Comparison of ENCODE assay signal across 11 cellular contexts in genomic region chr2:61493523-61493942, GRCh38. TPM values are rescaled to one million over a fixed set of nuclear protein-coding genes. Genes with fewer than 3 reads are reported as not detected.
DNase-seq lines count a peak whose midpoint lies in the region; ATAC-seq and TF ChIP-seq lines count a peak whose summit lies in the region.
"Had no signal": no experiment of that assay in that cellular context is flagged by ENCODE, and none has a peak within 500 bp of the region (broad histone marks: within the 10 kb centered on the region; RNA-seq: fewer than 3 reads in every experiment).

No MANE protein-coding gene starts in this region.

- no peak overlapping the region for H3K4me3 ChIP-seq in SK-N-SH (ENCODE audit: low read depth in 2 of 2, low read length in 1 of 2)
- H3K4me3 ChIP-seq in MM.1S (ENCODE audit: low read length), result no peak overlapping the region
- H3K4me3 ChIP-seq: pancreas had no signal

- H3K36me3 Mint-ChIP-seq in stimulated activated naive CD8-positive, alpha-beta T cell treated with anti-CD3 and anti-CD28 coated beads, Interleukin-15, Interleukin-2, amounts not matched to agents 100 ng/mL and 50 ng/mL, for 24 hours (ENCODE audit: low read depth), result peaks cover 81% of the 10 kb centered on the region
- peaks cover 90% of the 10 kb centered on the region for H3K36me3 Mint-ChIP-seq in effector memory CD8-positive, alpha-beta T cell (ENCODE audit: insufficient read depth)

- H3K27ac Mint-ChIP-seq in stimulated activated naive CD8-positive, alpha-beta T cell treated with anti-CD3 and anti-CD28 coated beads, Interleukin-15, Interleukin-2, amounts not matched to agents 100 ng/mL and 50 ng/mL, for 24 hours, result peak overlapping the region; percentile 82
- peak overlapping the region; percentile 12 to 66 for H3K27ac Mint-ChIP-seq in effector memory CD8-positive, alpha-beta T cell

- ATAC-seq in stimulated activated naive CD8-positive, alpha-beta T cell treated with anti-CD3 and anti-CD28 coated beads, Interleukin-15, Interleukin-2, amounts not matched to agents 100 U/mL and 50 U/mL, for 24 hours, result no peak
- peak; percentile 57 for ATAC-seq in effector memory CD8-positive, alpha-beta T cell (replicated peaks)
- ATAC-seq in HG02938 (IDR thresholded peaks at IDR 0.05; ENCODE audit: unreplicated experiment) (no peak), HG03378 (IDR thresholded peaks at IDR 0.05; ENCODE audit: unreplicated experiment) (no peak)
- ATAC-seq: pancreas had no signal

- H3F3A ChIP-seq in SK-N-SH (replicated peaks; ENCODE audit: insufficient read depth) (peaks cover 35% of the 10 kb centered on the region), MM.1S (ENCODE audit: insufficient read depth, low read length) (no peaks in the 10 kb centered on the region; the same call in 1 of the 2 replicates)

- H3K9me2 ChIP-seq in SK-N-SH (no peaks in the 10 kb centered on the region), MM.1S (replicated peaks; ENCODE audit: insufficient read depth, low read length) (no peaks in the 10 kb centered on the region)

- H3K4me2 ChIP-seq in SK-N-SH, result no peak overlapping the region
- no peak overlapping the region for H3K4me2 ChIP-seq in MM.1S (ENCODE audit: low read depth, low read length)

- no peaks in the 10 kb centered on the region for H3K9me3 ChIP-seq in SK-N-SH
- H3K9me3 ChIP-seq in MM.1S (replicated peaks; ENCODE audit: insufficient read depth, low read length), result no peaks in the 10 kb centered on the region
- H3K9me3 ChIP-seq: pancreas had no signal

- CTCF ChIA-PET in SK-N-SH (lab: Yijun Ruan, JAX), result no interaction called here

- no peak overlapping the region for H2AFZ ChIP-seq in SK-N-SH (ENCODE audit: low read depth)
- no peak overlapping the region for H2AFZ ChIP-seq in MM.1S (ENCODE audit: low read length)

- H4K20me1 ChIP-seq in SK-N-SH (ENCODE audit: insufficient read depth) (peaks cover 23% of the 10 kb centered on the region; the same call in 1 of the 2 replicates), MM.1S (ENCODE audit: insufficient read depth, low read length) (no peaks in the 10 kb centered on the region)

- TF ChIP-seq CTCF in SK-N-SH (IDR thresholded peaks at IDR 0.05) (no peak), MM.1S (IDR thresholded peaks at IDR 0.05; ENCODE audit: low read length) (no peak)

- no peaks in the 10 kb centered on the region for H3K27me3 Mint-ChIP-seq in stimulated activated naive CD8-positive, alpha-beta T cell treated with anti-CD3 and anti-CD28 coated beads, Interleukin-15, Interleukin-2, amounts not matched to agents 100 ng/mL and 50 ng/mL, for 24 hours
- H3K27me3 Mint-ChIP-seq in effector memory CD8-positive, alpha-beta T cell, result no peaks in the 10 kb centered on the region

- TF ChIP-seq EP300 in SK-N-SH (IDR thresholded peaks at IDR 0.05; ENCODE audit: borderline replicate concordance in 1 of 2, low read depth in 1 of 2, low read length in 1 of 2), result no peak

- H3K4me3 Mint-ChIP-seq in stimulated activated naive CD8-positive, alpha-beta T cell treated with anti-CD3 and anti-CD28 coated beads, Interleukin-15, Interleukin-2, amounts not matched to agents 100 ng/mL and 50 ng/mL, for 24 hours, result no peak overlapping the region
- H3K4me3 Mint-ChIP-seq in effector memory CD8-positive, alpha-beta T cell, result no peak overlapping the region

- peaks cover 89% of the 10 kb centered on the region for H3K79me2 ChIP-seq in SK-N-SH (ENCODE audit: insufficient read depth)
- peaks cover 60% of the 10 kb centered on the region for H3K79me2 ChIP-seq in MM.1S (ENCODE audit: low read length)

- H3K36me3 ChIP-seq in SK-N-SH (replicated peaks in 1 of 2; ENCODE audit: control insufficient read depth in 1 of 2, insufficient read depth in 2 of 2, low read length in 1 of 2), result peaks cover 69 to 95% of the 10 kb centered on the region in 2 experiments
- peaks cover 19% of the 10 kb centered on the region for H3K36me3 ChIP-seq in MM.1S (replicated peaks; ENCODE audit: insufficient read depth, low read length)

- H3K9ac ChIP-seq in SK-N-SH (no peak overlapping the region), MM.1S (ENCODE audit: low read length) (no peak overlapping the region)

- H3K4me1 Mint-ChIP-seq in stimulated activated naive CD8-positive, alpha-beta T cell treated with anti-CD3 and anti-CD28 coated beads, Interleukin-15, Interleukin-2, amounts not matched to agents 100 ng/mL and 50 ng/mL, for 24 hours (ENCODE audit: low read depth), result peaks cover 27% of the 10 kb centered on the region
- H3K4me1 Mint-ChIP-seq in effector memory CD8-positive, alpha-beta T cell (ENCODE audit: low read depth in 2 of 2), result peaks cover 11 to 12% of the 10 kb centered on the region in 2 donors

- H3K9me3 Mint-ChIP-seq in stimulated activated naive CD8-positive, alpha-beta T cell treated with anti-CD3 and anti-CD28 coated beads, Interleukin-15, Interleukin-2, amounts not matched to agents 100 ng/mL and 50 ng/mL, for 24 hours, result no peaks in the 10 kb centered on the region
- no peaks in the 10 kb centered on the region for H3K9me3 Mint-ChIP-seq in effector memory CD8-positive, alpha-beta T cell

- DNase-seq in stimulated activated naive CD8-positive, alpha-beta T cell treated with anti-CD3 and anti-CD28 coated beads, Interleukin-15, Interleukin-2, amounts not matched to agents 100 U/mL and 50 U/mL, for 24 hours, result no peak
- DNase-seq in SK-N-SH, result peak; percentile 16
- no peak for DNase-seq in effector memory CD8-positive, alpha-beta T cell
- no peak for DNase-seq in MM.1S
- no peak for DNase-seq in NCI-H748 treated with DMSO at 0.1 percent for 48 hours (lab: John Stamatoyannopoulos, UW)
- DNase-seq: NCI-H226, pancreas, SW 1271 had no signal

- 77% methylated on average over 2 of the region's 2 CpGs for WGBS in SK-N-SH (ENCODE audit: low lambda C conversion rate)

- POLR2A ChIA-PET in SK-N-SH (lab: Yijun Ruan, JAX), result interaction anchor here (0.5 kb wide), 1 partner anchor 47 kb away, joined by 5 read pairs; no protein-coding TSS in a partner anchor

- H3K27me3 ChIP-seq in SK-N-SH (ENCODE audit: insufficient read depth) (no peaks in the 10 kb centered on the region), MM.1S (replicated peaks; ENCODE audit: insufficient read depth, low read length) (no peaks in the 10 kb centered on the region)
- H3K27me3 ChIP-seq: pancreas had no signal

- no peak for TF ChIP-seq RAD21 in SK-N-SH (IDR thresholded peaks at IDR 0.05; ENCODE audit: low read length)

- H3K27ac ChIP-seq in SK-N-SH (ENCODE audit: low read depth in 2 of 2, low read length in 1 of 2), result peak overlapping the region in 1 of 2 experiments; percentile 17; a peak in 3 of 4 replicates
- H3K27ac ChIP-seq in MM.1S (ENCODE audit: low read length), result no peak overlapping the region
- H3K27ac ChIP-seq: pancreas had no signal

- H3K4me1 ChIP-seq in SK-N-SH (ENCODE audit: control insufficient read depth in 1 of 2, insufficient read depth in 2 of 2, low read depth in 1 of 2, low read length in 1 of 2), result peaks cover 0 to 8% of the 10 kb centered on the region in 2 experiments; a peak in 2 of 4 replicates
- no peaks in the 10 kb centered on the region for H3K4me1 ChIP-seq in MM.1S (ENCODE audit: low read length)
- H3K4me1 ChIP-seq: pancreas had no signal

TF ChIP-seq in SK-N-SH, 30 proteins besides CTCF, POLR2A, EP300 and RAD21:
- TF ChIP-seq, protein P1, sequence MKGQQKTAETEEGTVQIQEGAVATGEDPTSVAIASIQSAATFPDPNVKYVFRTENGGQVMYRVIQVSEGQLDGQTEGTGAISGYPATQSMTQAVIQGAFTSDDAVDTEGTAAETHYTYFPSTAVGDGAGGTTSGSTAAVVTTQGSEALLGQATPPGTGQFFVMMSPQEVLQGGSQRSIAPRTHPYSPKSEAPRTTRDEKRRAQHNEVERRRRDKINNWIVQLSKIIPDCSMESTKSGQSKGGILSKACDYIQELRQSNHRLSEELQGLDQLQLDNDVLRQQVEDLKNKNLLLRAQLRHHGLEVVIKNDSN (IDR thresholded peaks at IDR 0.05; ENCODE audit: borderline replicate concordance, low read depth), result no peak
- TF ChIP-seq FOXM1 (IDR thresholded peaks at IDR 0.05; ENCODE audit: low read depth) (no peak), NFIC (IDR thresholded peaks at IDR 0.05; ENCODE audit: borderline replicate concordance) (0 out of 2 replicates have a peak, but pooled peaks have one; percentile 13), FOSL2 (IDR thresholded peaks at IDR 0.05; ENCODE audit: borderline replicate concordance, low read depth) (no peak)
- TF ChIP-seq, protein P2, sequence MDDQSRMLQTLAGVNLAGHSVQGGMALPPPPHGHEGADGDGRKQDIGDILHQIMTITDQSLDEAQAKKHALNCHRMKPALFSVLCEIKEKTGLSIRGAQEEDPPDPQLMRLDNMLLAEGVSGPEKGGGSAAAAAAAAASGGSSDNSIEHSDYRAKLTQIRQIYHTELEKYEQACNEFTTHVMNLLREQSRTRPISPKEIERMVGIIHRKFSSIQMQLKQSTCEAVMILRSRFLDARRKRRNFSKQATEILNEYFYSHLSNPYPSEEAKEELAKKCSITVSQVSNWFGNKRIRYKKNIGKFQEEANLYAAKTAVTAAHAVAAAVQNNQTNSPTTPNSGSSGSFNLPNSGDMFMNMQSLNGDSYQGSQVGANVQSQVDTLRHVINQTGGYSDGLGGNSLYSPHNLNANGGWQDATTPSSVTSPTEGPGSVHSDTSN (IDR thresholded peaks at IDR 0.05), result no peak

RNA-seq across cellular contexts. Expression of gene USP34, which starts 22.6 kb away (rescaled TPM):
- polyA plus RNA-seq in SK-N-SH (2012; rRNA removed), result 31.4 and 40.5 TPM in 2 replicates
- 35.3 and 43.2 TPM in 2 replicates for polyA plus RNA-seq in SK-N-SH (2012; cell fraction: cytosol; rRNA removed)
- 61.1 and 110 TPM in 2 replicates for polyA plus RNA-seq in SK-N-SH (2012; cell fraction: nucleus; rRNA removed)

RNA-seq across cellular contexts. Expression of gene XPO1, which starts 44.6 kb away (rescaled TPM):
- polyA plus RNA-seq in SK-N-SH (2012; rRNA removed), result 61.0 and 73.3 TPM in 2 replicates
- polyA plus RNA-seq in SK-N-SH (2012; cell fraction: cytosol; rRNA removed), result 63.0 and 66.3 TPM in 2 replicates
- 70.3 and 179 TPM in 2 replicates for polyA plus RNA-seq in SK-N-SH (2012; cell fraction: nucleus; rRNA removed)
